ENCODE assay signal across 8 cellular contexts in genomic region chr12:113221997-113222729, GRCh38. TPM values are rescaled to one million over a fixed set of nuclear protein-coding genes. Genes with fewer than 3 reads are reported as not detected.
DNase-seq lines count a peak whose midpoint lies in the region; ATAC-seq and TF ChIP-seq lines count a peak whose summit lies in the region.

No MANE protein-coding gene starts in this region.

- H3K36me3 ChIP-seq in Caco-2 (ENCODE audit: control insufficient read depth, insufficient read depth, low read length) = no peaks in the 10 kb centered on the region
- H3K36me3 ChIP-seq in muscle layer of duodenum (ENCODE audit: control insufficient read depth in 1 of 2, insufficient read depth in 2 of 2, low read length in 2 of 2) = peaks cover 4 to 5% of the 10 kb centered on the region in 2 donors

- H3K4me1 Mint-ChIP-seq in Caco-2 (ENCODE audit: low read depth, unreplicated experiment) = no peaks in the 10 kb centered on the region

- peak overlapping the region; percentile 79 for H3K4me3 Mint-ChIP-seq in Caco-2 (ENCODE audit: unreplicated experiment)

- intact Hi-C loops in Caco-2 (cut with micrococcal nuclease; ENCODE audit: unreplicated experiment) = loop anchor here (1.0 to 2.0 kb wide), 3 partner anchors 8 to 25 kb away; no protein-coding TSS in a partner anchor

- H3K36me3 Mint-ChIP-seq in Caco-2 (ENCODE audit: insufficient read depth, unreplicated experiment) = peaks cover 22% of the 10 kb centered on the region

- no peaks in the 10 kb centered on the region for H3K27me3 Mint-ChIP-seq in Caco-2 (ENCODE audit: insufficient read depth, unreplicated experiment)

- peak overlapping the region; percentile 88 for H3K27ac ChIP-seq in muscle layer of duodenum (ENCODE audit: low read length)

- DNase-seq in Caco-2 (no peak), NB4 (ENCODE audit: low read depth) (peak; percentile 32), NCI-H2107 treated with DMSO at 0.1 percent for 48 hours (lab: John Stamatoyannopoulos, UW; ENCODE audit: unreplicated experiment) (no peak), cerebellum (ENCODE audit: low spot score) (no peak), midbrain (lab: John Stamatoyannopoulos, UW) (no peak)
- peak; percentile 3 for DNase-seq in central memory CD4-positive, alpha-beta T cell

- POLR2A ChIA-PET in Caco-2 (lab: Charles Lee) = interaction anchor here (0.6 to 3.7 kb wide), 12 partner anchors 8 to 113 kb away, joined by 3 to 42 read pairs (median 7); partner anchors contain the start of gene SLC8B1

- TSS peak; percentile 63 for BruUV-seq in Caco-2 (replicated peaks; lab: Mats Ljungman, UMichigan)

- no peaks in the 10 kb centered on the region for H3K9me3 Mint-ChIP-seq in Caco-2 (ENCODE audit: unreplicated experiment)

- CTCF ChIA-PET in Caco-2 (lab: Charles Lee) = interaction anchor here (0.6 kb wide), 3 partner anchors 77 to 719 kb away, joined by 3 to 5 read pairs (median 5); partner anchors contain the start of gene SLC8B1

- H3K4me3 ChIP-seq in Caco-2 (ENCODE audit: low read depth, low read length) = peak overlapping the region; percentile 71
- peak overlapping the region; percentile 94 for H3K4me3 ChIP-seq in NB4 (ENCODE audit: low read depth, low read length)
- peak overlapping the region; percentile 71 to 94 for H3K4me3 ChIP-seq in muscle layer of duodenum (ENCODE audit: low read depth in 1 of 2, low read length in 2 of 2)

- TF ChIP-seq POLR2A in NB4 (IDR thresholded peaks at IDR 0.05; ENCODE audit: extremely low read depth, insufficient read length) = no peak

- no peak for ATAC-seq in GM21576 (IDR thresholded peaks at IDR 0.05; ENCODE audit: unreplicated experiment)

- H3K4me1 ChIP-seq in Caco-2 (peaks cover 16% of the 10 kb centered on the region; the same call in 1 of the 2 replicates), muscle layer of duodenum (ENCODE audit: control insufficient read depth in 1 of 2, insufficient read depth in 2 of 2, low read length in 2 of 2) (peaks cover 0 to 19% of the 10 kb centered on the region in 2 donors)

- H3K27me3 ChIP-seq in Caco-2 (replicated peaks; ENCODE audit: control insufficient read depth, insufficient read depth, low read length) (no peaks in the 10 kb centered on the region), muscle layer of duodenum (ENCODE audit: low read depth, low read length) (no peaks in the 10 kb centered on the region)

- peak overlapping the region; percentile 83 for H3K27ac Mint-ChIP-seq in Caco-2 (ENCODE audit: unreplicated experiment)

- H3K9me3 ChIP-seq in Caco-2 (no peaks in the 10 kb centered on the region), muscle layer of duodenum (ENCODE audit: control insufficient read depth in 1 of 2, low read length in 2 of 2) (no peaks in the 10 kb centered on the region)

- no peak for TF ChIP-seq CTCF in Caco-2 (IDR thresholded peaks at IDR 0.05; ENCODE audit: insufficient read depth in 1 of 2, low read depth in 1 of 2, low read length in 1 of 2, severe bottlenecking in 1 of 2, unreplicated experiment in 1 of 2)
- TF ChIP-seq CTCF in NB4 (IDR thresholded peaks at IDR 0.05; ENCODE audit: low read depth, low read length) = no peak

RNA-seq across cellular contexts. Expression of gene TPCN1, which starts 0.9 kb away (rescaled TPM):
- total RNA-seq in Caco-2 (2022) (54.4 and 55.9 TPM in 2 replicates), cerebellum (27.7 TPM)

RNA-seq across cellular contexts. Expression of gene RITA1, which starts 36.6 kb away (rescaled TPM):
- 32.7 and 33.6 TPM in 2 replicates for total RNA-seq in Caco-2 (2022)
- 10.9 TPM for total RNA-seq in cerebellum

RNA-seq across cellular contexts. Expression of gene DDX54, which starts 36.9 kb away (rescaled TPM):
- 101 and 110 TPM in 2 replicates for total RNA-seq in Caco-2 (2022)
- total RNA-seq in cerebellum = 9.3 TPM

Comparison
In these comparisons a context has a peak if more than half of its experiments do, and no peak if none do; other contexts are left out.
1. DNase-seq: peak in NB4 (single experiment) and central memory CD4-positive, alpha-beta T cell (single experiment); none in Caco-2 (0 of 2), NCI-H2107 treated with DMSO at 0.1 percent for 48 hours (single experiment), cerebellum (single experiment) and midbrain (single experiment).
2. Peak in every context shown above with its lines, with median percentiles within 50 percentile points of each other: H3K4me3 ChIP-seq.